ENCODE assay signal across 20 cellular contexts in genomic region chr22:32862936-32863661, GRCh38.
"Had no signal": no experiment of that assay in that cellular context is flagged by ENCODE, and none has a peak within 500 bp of the region (broad histone marks: within the 10 kb centered on the region; RNA-seq: fewer than 3 reads in every experiment).

No MANE protein-coding gene starts in this region.

- H3K27ac ChIP-seq: left lung, SJSA1, skin epidermis had no signal

- ATAC-seq: activated CD4-positive, alpha-beta T cell treated with anti-CD3 and anti-CD28 coated beads for 36 hours; activated T-helper 17 cell treated with anti-CD3 and anti-CD28 coated beads, Interleukin-2, amount 50 U/mL, for 72 hours; left lung; mucosa of descending colon; naive thymus-derived CD8-positive, alpha-beta T cell; T-helper 17 cell; WTC11 had no signal

- H3K9me3 ChIP-seq: left lung, mucosa of descending colon, SJSA1 had no signal

- H3K4me1 ChIP-seq: left lung, SJSA1 had no signal

- DNase-seq: activated CD4-positive, alpha-beta memory T cell treated with anti-CD3 and anti-CD28 coated beads for 36 hours; activated CD4-positive, alpha-beta T cell treated with anti-CD3 and anti-CD28 coated beads for 36 hours; activated naive CD4-positive, alpha-beta T cell; activated naive CD8-positive, alpha-beta T cell treated with anti-CD3 and anti-CD28 coated beads for 36 hours; activated T-cell treated with anti-CD3 and anti-CD28 coated beads for 4 hours; amniotic stem cell; left lung; mucosa of descending colon; naive thymus-derived CD8-positive, alpha-beta T cell; nucleus accumbens; stimulated activated CD4-positive, alpha-beta T cell treated with anti-CD3 and anti-CD28 coated beads, Interleukin-15, amount 100 ng/mL, for 24 hours; stimulated activated CD4-positive, alpha-beta T cell treated with anti-CD3 and anti-CD28 coated beads, Interleukin-2, amount 100 ng/mL, for 48 hours; T-helper 17 cell had no signal

- H3K27me3 ChIP-seq: left lung, SJSA1 had no signal

- FAIRE-seq: frontal cortex, keratinocyte, TTC549 had no signal

- H3K4me3 ChIP-seq: left lung, mucosa of descending colon, SJSA1, skin epidermis had no signal
